ENCODE assay signal across 8 cellular contexts in the genomic region with DNA sequence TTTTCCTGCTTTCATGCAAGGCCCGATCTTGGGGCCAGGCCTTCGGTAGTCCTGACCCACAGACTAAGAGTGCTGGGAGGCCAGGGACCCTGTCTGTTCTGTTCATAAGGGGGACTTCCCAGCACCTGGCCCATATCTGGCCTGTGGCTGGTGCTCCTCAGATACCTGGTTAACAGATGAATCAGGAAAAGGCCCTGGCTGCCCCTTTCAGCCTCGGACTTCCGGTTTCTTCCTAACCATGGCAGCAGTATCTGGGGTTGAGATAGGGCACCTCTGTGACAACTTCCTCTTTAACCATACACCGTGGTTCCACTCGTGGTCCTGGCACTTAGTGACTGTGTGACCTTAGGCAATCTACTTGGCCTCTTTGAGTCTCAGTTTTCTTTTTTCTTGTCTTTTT. TPM values are rescaled to one million over a fixed set of nuclear protein-coding genes. Genes with fewer than 3 reads are reported as not detected.
DNase-seq lines count a peak whose midpoint lies in the region; ATAC-seq and TF ChIP-seq lines count a peak whose summit lies in the region.

No MANE protein-coding gene starts in this region.

- H3K27ac Mint-ChIP-seq in dendritic cell treated with granulocyte-macrophage colony-stimulating factor and Interleukin-4, amounts not matched to agents 40 ng/mL and 50 ng/mL, for 4 days: peak overlapping the region; percentile 39

- TF ChIP-seq POLR2A in GM15510 (IDR thresholded peaks at IDR 0.05; ENCODE audit: borderline replicate concordance, extremely low read depth, insufficient read length): peak; percentile 27

- DNase-seq in iPS-NIHi7 (ENCODE audit: extremely low spot score) (no peak), foreskin fibroblast (no peak), dermis blood vessel endothelial cell (no peak)
- DNase-seq in activated effector memory CD4-positive, alpha-beta T cell treated with anti-CD3 and anti-CD28 coated beads, Interleukin-2, amount 50 U/mL, for 16 hours: no peak

- H3K9me3 Mint-ChIP-seq in dendritic cell treated with granulocyte-macrophage colony-stimulating factor and Interleukin-4, amounts not matched to agents 40 ng/mL and 50 ng/mL, for 4 days: no peaks in the 10 kb centered on the region

- peak; percentile 44 for ATAC-seq in GM21390 (IDR thresholded peaks at IDR 0.05; ENCODE audit: unreplicated experiment)
- ATAC-seq in HG03565 (IDR thresholded peaks at IDR 0.05; ENCODE audit: unreplicated experiment): peak; percentile 36

- H3K36me3 Mint-ChIP-seq in dendritic cell treated with granulocyte-macrophage colony-stimulating factor and Interleukin-4, amounts not matched to agents 40 ng/mL and 50 ng/mL, for 4 days (ENCODE audit: low read depth): peaks cover 65% of the 10 kb centered on the region

- no peak overlapping the region for H3K4me3 Mint-ChIP-seq in dendritic cell treated with granulocyte-macrophage colony-stimulating factor and Interleukin-4, amounts not matched to agents 40 ng/mL and 50 ng/mL, for 4 days

- intact Hi-C loops in dendritic cell treated with granulocyte-macrophage colony-stimulating factor and Interleukin-4, amounts not matched to agents 40 ng/mL and 50 ng/mL, for 4 days (cut with micrococcal nuclease): loop anchor here (5.0 kb wide), 2 partner anchors 40 to 75 kb away; no protein-coding TSS in a partner anchor

- no peak overlapping the region for H3K4me3 ChIP-seq in foreskin fibroblast (ENCODE audit: low read depth in 1 of 2, low read length in 2 of 2)

- TF ChIP-seq CTCF in foreskin fibroblast (IDR thresholded peaks at IDR 0.05; ENCODE audit: low read depth, low read length): no peak

- peaks cover 64% of the 10 kb centered on the region for H3K4me1 Mint-ChIP-seq in dendritic cell treated with granulocyte-macrophage colony-stimulating factor and Interleukin-4, amounts not matched to agents 40 ng/mL and 50 ng/mL, for 4 days (ENCODE audit: low read depth)

- no peaks in the 10 kb centered on the region for H3K27me3 Mint-ChIP-seq in dendritic cell treated with granulocyte-macrophage colony-stimulating factor and Interleukin-4, amounts not matched to agents 40 ng/mL and 50 ng/mL, for 4 days

RNA-seq across cellular contexts. Expression of a gene that starts 18.4 kb away (rescaled TPM):
- total RNA-seq in dermis blood vessel endothelial cell: 23.2 and 23.5 TPM in 2 replicates
